In genomic region chr1:208448425-208448824, GRCh38 we compare ENCODE assay signal across 29 cellular contexts.
"Had no signal": no experiment of that assay in that cellular context is flagged by ENCODE, and none has a peak within 500 bp of the region (broad histone marks: within the 10 kb centered on the region; RNA-seq: fewer than 3 reads in every experiment).

No MANE protein-coding gene starts in this region.

- H3K27ac ChIP-seq: left lung, lower lobe of right lung, ovary, right atrium auricular region, right lobe of liver, stomach, testis, thyroid gland, transverse colon, upper lobe of left lung, vagina had no signal

- H3K4me3 ChIP-seq: left lung, lower lobe of right lung, ovary, right atrium auricular region, right lobe of liver, smooth muscle cell, stomach, testis, thyroid gland, transverse colon, upper lobe of left lung, vagina had no signal

- H3K4me2 ChIP-seq: smooth muscle cell had no signal

- DNase-seq: hippocampal formation; immature natural killer cell; kidney; left colon; left lung; lower lobe of right lung; mammary epithelial cell; mesenchymal stem cell; naive B cell; natural killer cell; nephron progenitor cell; ovary; right lobe of liver; stimulated activated CD4-positive, alpha-beta T cell treated with anti-CD3 and anti-CD28 coated beads, Interleukin-1b, Interleukin-23, amount 100 ng/mL, for 48 hours; stimulated activated CD4-positive, alpha-beta T cell treated with anti-CD3 and anti-CD28 coated beads, Interleukin-2, amount 100 ng/mL, for 48 hours; stimulated activated CD4-positive, alpha-beta T cell treated with anti-CD3 and anti-CD28 coated beads, Interleukin-4, amount 100 ng/mL, for 4 hours; stimulated activated CD8-positive, alpha-beta memory T cell treated with anti-CD3 and anti-CD28 coated beads, Interleukin-4, amount 100 ng/mL, for 48 hours; stimulated activated naive CD4-positive, alpha-beta T cell treated with Interleukin-2 at 50 U/mL for 16 hours; stomach; testis; thyroid gland; transverse colon; upper lobe of left lung had no signal

- ATAC-seq: left colon; left lung; lower lobe of right lung; natural killer cell; stimulated activated memory B cell treated with anti-CD40 and anti-IgM and Interleukin-4, amounts not matched to agents 10 μg/mL and 1 μg/mL and 100 μg/mL, for 72 hours had no signal

- H3K36me3 Mint-ChIP-seq: immature natural killer cell; naive B cell; stimulated activated memory B cell treated with anti-CD40 and anti-IgM and Interleukin-4, amounts not matched to agents 10 μg/mL and 1 μg/mL and 100 μg/mL, for 72 hours had no signal

- H3K4me1 ChIP-seq: left lung, lower lobe of right lung, right atrium auricular region, right lobe of liver, stomach, thyroid gland, upper lobe of left lung, vagina had no signal

- H3K27me3 Mint-ChIP-seq: progenitor cell of endocrine pancreas had no signal

- H3K36me3 ChIP-seq: left lung, lower lobe of right lung, ovary, right atrium auricular region, right lobe of liver, stomach, thyroid gland, transverse colon, upper lobe of left lung, vagina had no signal

- H3K4me3 Mint-ChIP-seq: immature natural killer cell; mesothelial cell of epicardium; naive B cell; natural killer cell; nephron progenitor cell; stimulated activated memory B cell treated with anti-CD40 and anti-IgM and Interleukin-4, amounts not matched to agents 10 μg/mL and 1 μg/mL and 100 μg/mL, for 72 hours had no signal

- H3K9me3 ChIP-seq: lower lobe of right lung, ovary, right lobe of liver, stomach, testis, thyroid gland, transverse colon, upper lobe of left lung, vagina had no signal

- H3K27ac Mint-ChIP-seq: immature natural killer cell; mesothelial cell of epicardium; naive B cell; natural killer cell; progenitor cell of endocrine pancreas; stimulated activated memory B cell treated with anti-CD40 and anti-IgM and Interleukin-4, amounts not matched to agents 10 μg/mL and 1 μg/mL and 100 μg/mL, for 72 hours had no signal

- H3K4me1 Mint-ChIP-seq: immature natural killer cell; natural killer cell; stimulated activated memory B cell treated with anti-CD40 and anti-IgM and Interleukin-4, amounts not matched to agents 10 μg/mL and 1 μg/mL and 100 μg/mL, for 72 hours had no signal

- H3K27me3 ChIP-seq: ovary, right atrium auricular region, right lobe of liver, testis, thyroid gland, transverse colon, upper lobe of left lung, vagina had no signal
